Comparison of ENCODE assay signal across 20 cellular contexts in the genomic region with DNA sequence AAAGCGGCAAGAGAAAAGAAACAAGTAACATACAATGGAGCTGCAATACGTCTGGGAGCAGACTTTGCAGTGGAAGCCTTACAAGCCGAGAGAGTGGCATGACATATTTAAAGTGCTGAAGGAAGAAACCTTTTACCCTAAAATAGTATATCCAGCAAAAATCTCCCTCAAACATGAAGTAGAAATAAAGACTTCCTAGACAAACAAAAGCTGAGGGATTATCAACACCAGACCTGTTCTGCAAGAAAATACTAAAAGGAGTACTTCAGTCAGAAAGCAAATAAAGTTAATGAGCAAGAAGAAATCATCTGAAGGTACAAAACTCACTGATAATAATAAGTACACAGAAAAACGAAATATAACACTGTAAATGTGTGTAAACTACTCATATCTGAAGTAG.
DNase-seq lines count a peak whose midpoint lies in the region; ATAC-seq and TF ChIP-seq lines count a peak whose summit lies in the region.
"Had no signal": no experiment of that assay in that cellular context is flagged by ENCODE, and none has a peak within 500 bp of the region (broad histone marks: within the 10 kb centered on the region; RNA-seq: fewer than 3 reads in every experiment).

No MANE protein-coding gene starts in this region.

- no peaks in the 10 kb centered on the region for H3K9me2 ChIP-seq in hepatocyte (replicated peaks; ENCODE audit: insufficient read depth)

- peak overlapping the region; percentile 8; the same call in 1 of the 2 replicates for H3K4me3 ChIP-seq in LNCaP clone FGC (ENCODE audit: low read depth, low read length)
- no peak overlapping the region for H3K4me3 ChIP-seq in hepatocyte
- H3K4me3 ChIP-seq in gastroesophageal sphincter: no peak overlapping the region
- H3K4me3 ChIP-seq: A549; BLaER1 treated with 17β-estradiol and CSF1 and Interleukin-3, amounts not matched to agents 10 nM and 100 nM; HAP-1 had no signal

- peaks cover 4 to 10% of the 10 kb centered on the region in 2 donors for H3K36me3 Mint-ChIP-seq in activated T-cell treated with anti-CD3 and anti-CD28 coated beads, Interleukin-2, amount 50 U/mL, for 72 hours (ENCODE audit: insufficient read depth in 2 of 2)
- H3K36me3 Mint-ChIP-seq: CD14-positive monocyte had no signal

- TF ChIP-seq CTCF in LNCaP clone FGC (IDR thresholded peaks at IDR 0.05; ENCODE audit: control insufficient read depth, extremely low read depth, insufficient read depth) (no peak), hepatocyte (IDR thresholded peaks at IDR 0.05; ENCODE audit: poor library complexity) (no peak), gastroesophageal sphincter (IDR thresholded peaks at IDR 0.05) (no peak)

- TF ChIP-seq POLR2A in gastroesophageal sphincter (IDR thresholded peaks at IDR 0.05): no peak

- peak overlapping the region; percentile 7 for H3K4me2 ChIP-seq in hepatocyte
- H3K4me2 ChIP-seq: A549; BLaER1 treated with 17β-estradiol and CSF1 and Interleukin-3, amounts not matched to agents 10 nM and 100 nM had no signal

- H2AFZ ChIP-seq in hepatocyte: no peak overlapping the region

- H3K27ac Mint-ChIP-seq in activated T-cell treated with anti-CD3 and anti-CD28 coated beads, Interleukin-2, amount 50 U/mL, for 72 hours: peak overlapping the region; percentile 7
- H3K27ac Mint-ChIP-seq: CD14-positive monocyte; CD4-positive, alpha-beta T cell; CD8-positive, alpha-beta memory T cell had no signal

- no peak overlapping the region for H3K4me3 Mint-ChIP-seq in activated T-cell treated with anti-CD3 and anti-CD28 coated beads, Interleukin-2, amount 50 U/mL, for 72 hours
- H3K4me3 Mint-ChIP-seq: CD14-positive monocyte; CD4-positive, alpha-beta T cell; CD8-positive, alpha-beta memory T cell had no signal

- H3K9me3 ChIP-seq in hepatocyte (ENCODE audit: low read depth): no peaks in the 10 kb centered on the region
- H3K9me3 ChIP-seq in gastroesophageal sphincter: peaks cover 0 to 8% (median 0%) of the 10 kb centered on the region in 3 donors
- H3K9me3 ChIP-seq: A549; BE2C; BLaER1 treated with 17β-estradiol and CSF1 and Interleukin-3, amounts not matched to agents 10 nM and 100 nM had no signal

- no peaks in the 10 kb centered on the region for H4K20me1 ChIP-seq in hepatocyte (ENCODE audit: insufficient read depth, poor library complexity, severe bottlenecking)
- H4K20me1 ChIP-seq: BLaER1 treated with 17β-estradiol and CSF1 and Interleukin-3, amounts not matched to agents 10 nM and 100 nM had no signal

- H3K27ac ChIP-seq in hepatocyte (no peak overlapping the region), gastroesophageal sphincter (no peak overlapping the region)
- H3K27ac ChIP-seq: A549; BLaER1 treated with 17β-estradiol and CSF1 and Interleukin-3, amounts not matched to agents 10 nM and 100 nM had no signal

- ATAC-seq in activated T-cell treated with anti-CD3 and anti-CD28 coated beads, Interleukin-2, amount 50 U/mL, for 72 hours (replicated peaks in 1 of 2): no peak
- ATAC-seq in gastroesophageal sphincter: no peak
- ATAC-seq: A549 had no signal

- H3K4me1 Mint-ChIP-seq in activated T-cell treated with anti-CD3 and anti-CD28 coated beads, Interleukin-2, amount 50 U/mL, for 72 hours (ENCODE audit: low read depth): no peaks in the 10 kb centered on the region
- H3K4me1 Mint-ChIP-seq: CD14-positive monocyte had no signal

- WGBS in hepatocyte (ENCODE audit: low lambda C conversion rate, missing lambda C conversion rate): 71% methylated on average over 4 of the region's 4 CpGs
- 62 to 75% methylated on average over 4 of the region's 4 CpGs for WGBS in gastroesophageal sphincter (ENCODE audit: low coverage in 1 of 2), 2 donors

- H3K36me3 ChIP-seq in hepatocyte (replicated peaks; ENCODE audit: insufficient read depth, low read depth) (no peaks in the 10 kb centered on the region), gastroesophageal sphincter (no peaks in the 10 kb centered on the region)
- H3K36me3 ChIP-seq: BE2C; BLaER1 treated with 17β-estradiol and CSF1 and Interleukin-3, amounts not matched to agents 10 nM and 100 nM; HAP-1 had no signal

- no peaks in the 10 kb centered on the region for H3K27me3 Mint-ChIP-seq in activated T-cell treated with anti-CD3 and anti-CD28 coated beads, Interleukin-2, amount 50 U/mL, for 72 hours (ENCODE audit: low read depth)
- H3K27me3 Mint-ChIP-seq: CD8-positive, alpha-beta memory T cell had no signal

- peaks cover 7% of the 10 kb centered on the region in 2 donors for H3K9me3 Mint-ChIP-seq in activated T-cell treated with anti-CD3 and anti-CD28 coated beads, Interleukin-2, amount 50 U/mL, for 72 hours

- no peak for TF ChIP-seq EP300 in gastroesophageal sphincter (IDR thresholded peaks at IDR 0.05)

- no peak for DNase-seq in activated T-cell treated with anti-CD3 and anti-CD28 coated beads, Interleukin-2, amount 50 U/mL, for 72 hours
- no peak for DNase-seq in activated T-cell treated with anti-CD3 and anti-CD28 coated beads, Interleukin-2, amount 50 U/mL, for 1 hour
- DNase-seq in LNCaP clone FGC (ENCODE audit: low read depth) (peak; percentile 58), hepatocyte (ENCODE audit: low spot score) (no peak), NCI-H1436 (lab: John Stamatoyannopoulos, UW) (no peak)
- no peak for DNase-seq in activated CD4-positive, CD25-positive, alpha-beta regulatory T cell treated with anti-CD3 and anti-CD28 coated beads, Interleukin-2, amount 50 U/mL, for 72 hours
- DNase-seq: 8988T; ACHN; AML-193; BE2C; CD4-positive, alpha-beta T cell; CD8-positive, alpha-beta memory T cell; DMS 273 treated with DMSO at 0.1 percent for 48 hours; DND-41; GOT3 had no signal

- H3K27me3 ChIP-seq in hepatocyte (no peaks in the 10 kb centered on the region), gastroesophageal sphincter (no peaks in the 10 kb centered on the region)
- H3K27me3 ChIP-seq: BE2C; BLaER1 treated with 17β-estradiol and CSF1 and Interleukin-3, amounts not matched to agents 10 nM and 100 nM had no signal

- no peaks in the 10 kb centered on the region for H3K4me1 ChIP-seq in hepatocyte (ENCODE audit: insufficient read depth)
- no peaks in the 10 kb centered on the region for H3K4me1 ChIP-seq in gastroesophageal sphincter
- H3K4me1 ChIP-seq: A549; BLaER1 treated with 17β-estradiol and CSF1 and Interleukin-3, amounts not matched to agents 10 nM and 100 nM; HAP-1 had no signal

- no peaks in the 10 kb centered on the region for H3K79me2 ChIP-seq in hepatocyte
